ENCODE assay signal across 8 cellular contexts in the genomic region with DNA sequence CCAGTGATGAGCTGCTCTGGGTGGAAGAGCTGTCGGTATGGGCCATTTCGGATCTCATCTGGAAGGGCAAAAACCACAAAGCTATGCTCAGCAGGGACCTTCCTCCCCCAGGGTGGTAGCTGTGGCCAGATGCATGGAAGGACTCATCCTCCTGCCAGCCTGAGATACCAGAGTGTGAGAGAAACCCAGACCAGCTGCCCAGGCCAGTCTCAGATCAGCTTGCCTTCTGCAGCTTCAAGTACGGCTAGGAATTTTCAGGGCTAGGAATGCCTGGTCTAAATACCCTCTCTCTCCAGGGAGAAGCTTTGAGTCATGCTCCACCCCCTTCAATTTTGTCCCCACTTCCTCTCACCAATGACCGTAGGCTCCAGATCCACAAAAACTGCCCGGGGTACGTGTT. TPM values are rescaled to one million over a fixed set of nuclear protein-coding genes. Genes with fewer than 3 reads are reported as not detected.
A peak's percentile ranks its signal among the peaks of the same experiment; 100 is the strongest.
DNase-seq lines count a peak whose midpoint lies in the region; ATAC-seq and TF ChIP-seq lines count a peak whose summit lies in the region.
"Had no signal": no experiment of that assay in that cellular context is flagged by ENCODE, and none has a peak within 500 bp of the region (broad histone marks: within the 10 kb centered on the region; RNA-seq: fewer than 3 reads in every experiment).

No MANE protein-coding gene starts in this region.

- H3K36me3 ChIP-seq in WERI-Rb-1 (peaks cover 49% of the 10 kb centered on the region), mucosa of stomach (ENCODE audit: control insufficient read depth, insufficient read depth, low read length) (no peaks in the 10 kb centered on the region)

- DNase-seq in Daoy (ENCODE audit: low read depth) = peak; percentile 35
- DNase-seq in WERI-Rb-1 = no peak
- no peak for DNase-seq in NCI-H345 treated with DMSO at 0.1 percent for 48 hours (lab: John Stamatoyannopoulos, UW; ENCODE audit: unreplicated experiment)
- no peak for DNase-seq in NAMALWA (ENCODE audit: low spot score)
- DNase-seq: endodermal cell had no signal

- H3K4me1 ChIP-seq in mucosa of stomach (ENCODE audit: control insufficient read depth, insufficient read depth, low read length) = peaks cover 66% of the 10 kb centered on the region

- peak overlapping the region; percentile 83 for H3K9ac ChIP-seq in mucosa of stomach (ENCODE audit: low read length)

- peak overlapping the region; percentile 66 for H3K4me3 ChIP-seq in WERI-Rb-1 (ENCODE audit: low read depth, low read length)
- H3K4me3 ChIP-seq in mucosa of stomach (ENCODE audit: low read length) = no peak overlapping the region

- no peak for ATAC-seq in GM21737 (IDR thresholded peaks at IDR 0.05; ENCODE audit: unreplicated experiment)
- ATAC-seq: sciatic nerve had no signal

- H3K27me3 ChIP-seq in WERI-Rb-1 (ENCODE audit: insufficient read depth, low read depth, severe bottlenecking) (peaks cover 3% of the 10 kb centered on the region), mucosa of stomach (ENCODE audit: control insufficient read depth, insufficient read depth, low read length) (peaks cover 22% of the 10 kb centered on the region)

- H3K9me3 ChIP-seq in WERI-Rb-1 (ENCODE audit: severe bottlenecking) (no peaks in the 10 kb centered on the region), mucosa of stomach (ENCODE audit: control insufficient read depth, low read length) (no peaks in the 10 kb centered on the region)

- peak overlapping the region; percentile 96 for H3K27ac ChIP-seq in WERI-Rb-1

- no peak for TF ChIP-seq CTCF in WERI-Rb-1 (IDR thresholded peaks at IDR 0.05; ENCODE audit: low read depth, low read length)

RNA-seq across cellular contexts. Expression of gene TUBA4B, which starts 1.4 kb away (rescaled TPM):
- not detected in 2 replicates for total RNA-seq in Daoy (2014; rRNA removed; shearing (Covaris generic))
- total RNA-seq: endodermal cell, sciatic nerve had no signal

RNA-seq across cellular contexts. Expression of gene TUBA4A, which starts 2.1 kb away (rescaled TPM):
- 65.0 and 79.9 TPM in 2 replicates for total RNA-seq in Daoy (2014; rRNA removed; shearing (Covaris generic))

RNA-seq across cellular contexts. Expression of gene STK16, which starts 6.4 kb away (rescaled TPM):
- total RNA-seq in Daoy (2014; rRNA removed; shearing (Covaris generic)) = 5.4 and 8.9 TPM in 2 replicates

RNA-seq across cellular contexts. Expression of gene GLB1L, which starts 6.4 kb away (rescaled TPM):
- 2.7 and 3.2 TPM in 2 replicates for total RNA-seq in Daoy (2014; rRNA removed; shearing (Covaris generic))

RNA-seq across cellular contexts. Expression of gene ANKZF1, which starts 22.1 kb away (rescaled TPM):
- total RNA-seq in Daoy (2014; rRNA removed; shearing (Covaris generic)) = 25.2 and 25.8 TPM in 2 replicates
